ENCODE assay signal across 28 cellular contexts in genomic region chr1:244557565-244557964, GRCh38.
"Had no signal": no experiment of that assay in that cellular context is flagged by ENCODE, and none has a peak within 500 bp of the region (broad histone marks: within the 10 kb centered on the region; RNA-seq: fewer than 3 reads in every experiment).

No MANE protein-coding gene starts in this region.

- H3K79me2 ChIP-seq: hepatocyte had no signal

- DNase-seq: colonic mucosa; cortex of kidney; dermis blood vessel endothelial cell; dorsolateral prefrontal cortex; effector CD4-positive, alpha-beta T cell; effector CD8-positive, alpha-beta T cell; effector memory CD4-positive, alpha-beta T cell; effector memory CD8-positive, alpha-beta T cell; endodermal cell; erythroblast; esophagus squamous epithelium; foreskin fibroblast; foreskin keratinocyte; foreskin melanocyte; gastrocnemius medialis; glutamatergic neuron; head of caudate nucleus; heart right ventricle had no signal

- H3K27me3 ChIP-seq: colonic mucosa, dorsolateral prefrontal cortex, esophagus muscularis mucosa, esophagus squamous epithelium, foreskin keratinocyte, gastrocnemius medialis, gastroesophageal sphincter, heart right ventricle, hepatocyte had no signal

- FAIRE-seq: colon, endometrium, endothelial cell of umbilical vein, frontal cortex had no signal

- H3K4me1 ChIP-seq: colonic mucosa, esophagus muscularis mucosa, esophagus squamous epithelium, foreskin keratinocyte, gastrocnemius medialis, gastroesophageal sphincter, heart right ventricle had no signal

- H3K9me3 ChIP-seq: colonic mucosa had no signal

- H3K4me2 ChIP-seq: hepatocyte had no signal

- H2AFZ ChIP-seq: hepatocyte had no signal

- H3K36me3 ChIP-seq: colonic mucosa, esophagus muscularis mucosa, esophagus squamous epithelium, heart right ventricle had no signal

- ATAC-seq: effector memory CD8-positive, alpha-beta T cell; esophagus mucosa; foreskin keratinocyte; gastrocnemius medialis; gastroesophageal sphincter; heart right ventricle had no signal

- H3K27ac ChIP-seq: colonic mucosa, coronary artery, dorsolateral prefrontal cortex, epithelial cell of prostate, esophagus muscularis mucosa, esophagus squamous epithelium, foreskin keratinocyte, gastrocnemius medialis, gastroesophageal sphincter, heart right ventricle, hepatocyte had no signal

- H3K4me3 ChIP-seq: colonic mucosa, coronary artery, dorsolateral prefrontal cortex, esophagus muscularis mucosa, esophagus squamous epithelium, gastrocnemius medialis, gastroesophageal sphincter, heart right ventricle, hepatocyte had no signal
